ENCODE assay signal across 8 cellular contexts in the genomic region with DNA sequence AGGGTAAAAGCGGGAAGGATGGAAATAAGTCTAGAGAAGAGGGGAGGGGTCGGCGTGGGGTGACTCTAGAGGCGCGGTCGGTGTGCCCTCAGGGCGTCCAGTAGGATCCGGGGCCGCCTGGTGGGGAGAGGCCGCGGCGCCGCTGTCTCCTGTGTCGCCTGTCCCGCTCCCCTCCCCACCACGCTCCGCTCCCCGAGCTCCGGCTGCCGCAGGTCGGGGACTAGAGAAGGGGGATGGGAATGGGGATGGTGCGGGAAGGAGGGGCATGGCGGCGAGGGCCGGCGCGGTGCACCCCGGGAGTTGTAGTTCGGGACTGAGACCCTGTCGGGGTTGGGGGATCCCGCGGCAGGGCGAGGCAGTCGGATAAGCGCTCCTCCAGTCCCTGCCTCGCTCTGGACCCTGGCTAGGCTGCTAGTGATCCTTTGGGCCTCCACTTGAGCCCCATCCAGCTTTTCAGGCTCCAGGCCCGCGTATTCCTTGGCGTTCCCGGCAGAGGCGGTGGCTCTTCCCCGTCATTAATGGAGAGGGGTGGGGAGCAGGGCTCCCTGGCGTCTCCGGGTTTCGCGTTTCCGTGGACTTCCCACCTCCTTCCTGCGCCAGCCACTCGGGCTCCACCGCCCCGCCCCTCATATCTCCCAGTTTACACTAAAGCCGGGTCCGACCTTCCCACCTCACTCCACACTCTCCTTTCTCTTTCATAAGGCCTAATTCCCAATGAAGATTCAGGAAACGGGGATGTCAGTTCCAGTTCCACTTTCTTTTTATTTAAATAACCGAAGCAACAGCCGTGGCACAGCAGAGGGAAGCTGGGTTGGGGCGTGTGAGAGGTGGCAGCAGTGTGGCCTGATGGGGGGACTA. TPM values are rescaled to one million over a fixed set of nuclear protein-coding genes. Genes with fewer than 3 reads are reported as not detected.
DNase-seq lines count a peak whose midpoint lies in the region; ATAC-seq, FAIRE-seq and TF ChIP-seq lines count a peak whose summit lies in the region.

A gene with protein sequence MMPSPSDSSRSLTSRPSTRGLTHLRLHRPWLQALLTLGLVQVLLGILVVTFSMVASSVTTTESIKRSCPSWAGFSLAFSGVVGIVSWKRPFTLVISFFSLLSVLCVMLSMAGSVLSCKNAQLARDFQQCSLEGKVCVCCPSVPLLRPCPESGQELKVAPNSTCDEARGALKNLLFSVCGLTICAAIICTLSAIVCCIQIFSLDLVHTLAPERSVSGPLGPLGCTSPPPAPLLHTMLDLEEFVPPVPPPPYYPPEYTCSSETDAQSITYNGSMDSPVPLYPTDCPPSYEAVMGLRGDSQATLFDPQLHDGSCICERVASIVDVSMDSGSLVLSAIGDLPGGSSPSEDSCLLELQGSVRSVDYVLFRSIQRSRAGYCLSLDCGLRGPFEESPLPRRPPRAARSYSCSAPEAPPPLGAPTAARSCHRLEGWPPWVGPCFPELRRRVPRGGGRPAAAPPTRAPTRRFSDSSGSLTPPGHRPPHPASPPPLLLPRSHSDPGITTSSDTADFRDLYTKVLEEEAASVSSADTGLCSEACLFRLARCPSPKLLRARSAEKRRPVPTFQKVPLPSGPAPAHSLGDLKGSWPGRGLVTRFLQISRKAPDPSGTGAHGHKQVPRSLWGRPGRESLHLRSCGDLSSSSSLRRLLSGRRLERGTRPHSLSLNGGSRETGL (minus strand): TSS at position 241 of the 858 bp plus-strand sequence. CDS start 606 bp downstream, outside the sequence.

- H3K4me3 Mint-ChIP-seq in astrocyte (ENCODE audit: unreplicated experiment) = peak within 1 kb of the TSS; percentile 82

- no peaks in the 10 kb centered on the region for H4K20me1 ChIP-seq in astrocyte (ENCODE audit: insufficient read depth, low read length)

- H3K27ac ChIP-seq in astrocyte (ENCODE audit: low read depth, low read length) = peak within 1 kb of the TSS; percentile 83
- H3K27ac ChIP-seq in right cardiac atrium (ENCODE audit: low read length) = peak within 1 kb of the TSS; percentile 82

- ATAC-seq in right cardiac atrium (peak; percentile 91 to 93), HG03439 (IDR thresholded peaks at IDR 0.05; ENCODE audit: unreplicated experiment) (no peak)

- H3K4me1 Mint-ChIP-seq in astrocyte (ENCODE audit: low read depth, unreplicated experiment) = peaks cover 24% of the 10 kb centered on the region

- 2% methylated on average over 57 of the region's 57 CpGs for WGBS in right cardiac atrium

- in situ Hi-C loops in HAP-1 (cut with MboI; ENCODE audit: low sequenced_read_pairs) = no loop called here

- no peaks in the 10 kb centered on the region for H3K27me3 Mint-ChIP-seq in astrocyte (ENCODE audit: low read depth, unreplicated experiment)

- intact Hi-C loops in right cardiac atrium (cut with DNase I) = loop anchor here in 2 of 4 donors (5.0 to 10.0 kb wide), 2 partner anchors 67 to 339 kb away; a partner anchor contains a TSS

- H3K4me1 ChIP-seq in HAP-1 (peaks cover 21% of the 10 kb centered on the region), astrocyte (ENCODE audit: insufficient read depth, low read length) (peaks cover 27% of the 10 kb centered on the region), right cardiac atrium (ENCODE audit: control insufficient read depth, insufficient read depth, low read length) (peaks cover 9% of the 10 kb centered on the region)

- H3K36me3 ChIP-seq in HAP-1 (replicated peaks) (peaks cover 30% of the 10 kb centered on the region), astrocyte (ENCODE audit: insufficient read depth, low read length) (peaks cover 7% of the 10 kb centered on the region)

- H2AFZ ChIP-seq in astrocyte (ENCODE audit: low read depth, low read length) = peak within 1 kb of the TSS; percentile 98

- no peaks in the 10 kb centered on the region for H3K27me3 ChIP-seq in HAP-1 (ENCODE audit: low read depth)
- no peaks in the 10 kb centered on the region for H3K27me3 ChIP-seq in astrocyte (ENCODE audit: insufficient read depth, low read length)
- no peaks in the 10 kb centered on the region for H3K27me3 ChIP-seq in right cardiac atrium (ENCODE audit: control insufficient read depth, insufficient read depth)

- peaks cover 10% of the 10 kb centered on the region for H3K36me3 Mint-ChIP-seq in astrocyte (ENCODE audit: low read depth, unreplicated experiment)

- peak within 1 kb of the TSS; percentile 67 for H3K4me3 ChIP-seq in HAP-1
- H3K4me3 ChIP-seq in astrocyte (ENCODE audit: insufficient read depth, low read depth, low read length) = peak within 1 kb of the TSS; percentile 79
- H3K4me3 ChIP-seq in right cardiac atrium (ENCODE audit: low read length) = peak within 1 kb of the TSS; percentile 67

- peaks cover 21% of the 10 kb centered on the region for H3K79me2 ChIP-seq in astrocyte (ENCODE audit: insufficient read depth, low read length)

- no peak for TF ChIP-seq CTCF in astrocyte (IDR thresholded peaks at IDR 0.05; ENCODE audit: insufficient read depth, low read depth, low read length)

- peak within 1 kb of the TSS; percentile 77 for H3K27ac Mint-ChIP-seq in astrocyte (ENCODE audit: unreplicated experiment)

- H3K4me2 ChIP-seq in astrocyte (ENCODE audit: low read length) = peak within 1 kb of the TSS; percentile 97

- peak; percentile 93 for DNase-seq in DMS 273 (lab: John Stamatoyannopoulos, UW; ENCODE audit: unreplicated experiment)
- DNase-seq in HAP-1 (ENCODE audit: low spot score in 2 of 2) = peak; percentile 84 to 95
- DNase-seq in NCI-H187 (lab: John Stamatoyannopoulos, UW) = peak; percentile 86 to 94
- DNase-seq in T-helper 22 cell (ENCODE audit: low read depth) = peak; percentile 65
- DNase-seq in astrocyte (ENCODE audit: low read depth) = peak; percentile 66
- peak; percentile 90 to 96 (median 95) for DNase-seq in right cardiac atrium
- peak; percentile 88 for DNase-seq in putamen (ENCODE audit: low spot score)

- H3K9me3 Mint-ChIP-seq in astrocyte (ENCODE audit: unreplicated experiment) = no peaks in the 10 kb centered on the region

- FAIRE-seq in astrocyte (lab: Jason Lieb, UNC) = no peak

- H3K9ac ChIP-seq in astrocyte (ENCODE audit: low read length) = peak within 1 kb of the TSS; percentile 82

- no peaks in the 10 kb centered on the region for H3K9me3 ChIP-seq in HAP-1
- no peaks in the 10 kb centered on the region for H3K9me3 ChIP-seq in astrocyte (ENCODE audit: insufficient read depth, low read depth, low read length)
- H3K9me3 ChIP-seq in right cardiac atrium (ENCODE audit: control insufficient read depth, low read length) = no peaks in the 10 kb centered on the region

RNA-seq across cellular contexts. Expression of the gene that starts here (rescaled TPM):
- total RNA-seq in astrocyte (51.1 and 51.7 TPM in 2 replicates), right cardiac atrium (10 to 100 TPM; 14.2 to 22.3 (median 15.8) TPM)
- polyA plus RNA-seq in right cardiac atrium = 9.4 TPM
